8 cellular contexts compared by ENCODE assay signal in genomic region chr12:1630081-1630826, GRCh38. TPM values are rescaled to one million over a fixed set of nuclear protein-coding genes. Genes with fewer than 3 reads are reported as not detected.
DNase-seq lines count a peak whose midpoint lies in the region; ATAC-seq and TF ChIP-seq lines count a peak whose summit lies in the region.

No MANE protein-coding gene starts in this region.

- H3K4me2 ChIP-seq in parathyroid adenoma (ENCODE audit: low read length): peak overlapping the region; percentile 90

- CTCF ChIA-PET in GM10248 (lab: Yijun Ruan, JAX): interaction anchor here (0.6 to 3.3 kb wide), 15 partner anchors 8 to 671 kb away, joined by 3 to 23 read pairs (median 4); no protein-coding TSS in a partner anchor
- CTCF ChIA-PET in activated naive CD4-positive, alpha-beta T cell treated with anti-CD3 and anti-CD28 coated beads, Interleukin-2, amount 10 ng/mL, durations not matched to agents 7 days and 5 days (lab: Charles Lee): interaction anchor here (0.7 to 1.8 kb wide), 7 partner anchors 14 to 952 kb away, joined by 3 to 11 read pairs (median 3); no protein-coding TSS in a partner anchor

- H3K4me3 ChIP-seq in cardiac muscle cell (peak overlapping the region; percentile 26), parathyroid adenoma (ENCODE audit: low read depth, low read length) (peak overlapping the region; percentile 56)

- peaks cover 9% of the 10 kb centered on the region for H3K27me3 ChIP-seq in cardiac muscle cell
- H3K27me3 ChIP-seq in parathyroid adenoma (ENCODE audit: control insufficient read depth, insufficient read depth, low read length): no peaks in the 10 kb centered on the region

- H3K4me1 Mint-ChIP-seq in activated naive CD4-positive, alpha-beta T cell treated with anti-CD3 and anti-CD28 coated beads, Interleukin-2, amount 10 ng/mL, durations not matched to agents 7 days and 5 days: peaks cover 21% of the 10 kb centered on the region

- H3K36me3 ChIP-seq in cardiac muscle cell: peaks cover 8% of the 10 kb centered on the region
- no peaks in the 10 kb centered on the region for H3K36me3 ChIP-seq in parathyroid adenoma (ENCODE audit: control insufficient read depth, insufficient read depth, low read length)

- H3K27ac ChIP-seq in cardiac muscle cell (no peak overlapping the region), parathyroid adenoma (peak overlapping the region; percentile 95)

- no peaks in the 10 kb centered on the region for H3K36me3 Mint-ChIP-seq in activated naive CD4-positive, alpha-beta T cell treated with anti-CD3 and anti-CD28 coated beads, Interleukin-2, amount 10 ng/mL, durations not matched to agents 7 days and 5 days

- H3K79me2 ChIP-seq in parathyroid adenoma: peaks cover 10% of the 10 kb centered on the region

- TF ChIP-seq CTCF in GM10248 (IDR thresholded peaks at IDR 0.05; ENCODE audit: control extremely low read depth, extremely low read depth, low read depth, missing control alignments) (peak; percentile 8), cardiac muscle cell (IDR thresholded peaks at IDR 0.05; ENCODE audit: low read depth, low read length) (peak; percentile 6), parathyroid adenoma (IDR thresholded peaks at IDR 0.05) (peak; percentile 50)

- H3K9me3 ChIP-seq in cardiac muscle cell (ENCODE audit: low read depth) (no peaks in the 10 kb centered on the region), parathyroid adenoma (ENCODE audit: control insufficient read depth, low read length) (no peaks in the 10 kb centered on the region)

- ATAC-seq in HG03457 (IDR thresholded peaks at IDR 0.05; ENCODE audit: unreplicated experiment) (no peak), GM19351 (IDR thresholded peaks at IDR 0.05; ENCODE audit: unreplicated experiment) (no peak), HG03469 (IDR thresholded peaks at IDR 0.05; ENCODE audit: unreplicated experiment) (no peak)

- H3K9me3 Mint-ChIP-seq in activated naive CD4-positive, alpha-beta T cell treated with anti-CD3 and anti-CD28 coated beads, Interleukin-2, amount 10 ng/mL, durations not matched to agents 7 days and 5 days: no peaks in the 10 kb centered on the region

- H2AFZ ChIP-seq in parathyroid adenoma: peak overlapping the region; percentile 89

- H3K4me3 Mint-ChIP-seq in activated naive CD4-positive, alpha-beta T cell treated with anti-CD3 and anti-CD28 coated beads, Interleukin-2, amount 10 ng/mL, durations not matched to agents 7 days and 5 days: peak overlapping the region; percentile 19

- H3K4me1 ChIP-seq in cardiac muscle cell (ENCODE audit: low read depth) (peaks cover 34% of the 10 kb centered on the region), parathyroid adenoma (peaks cover 34% of the 10 kb centered on the region)

- peak overlapping the region; percentile 70 for H3K9ac ChIP-seq in parathyroid adenoma

- no peak overlapping the region for H3K27ac Mint-ChIP-seq in activated naive CD4-positive, alpha-beta T cell treated with anti-CD3 and anti-CD28 coated beads, Interleukin-2, amount 10 ng/mL, durations not matched to agents 7 days and 5 days

- POLR2A ChIA-PET in GM10248 (lab: Yijun Ruan, JAX): no interaction called here

- H3K27me3 Mint-ChIP-seq in activated naive CD4-positive, alpha-beta T cell treated with anti-CD3 and anti-CD28 coated beads, Interleukin-2, amount 10 ng/mL, durations not matched to agents 7 days and 5 days: peaks cover 90% of the 10 kb centered on the region

- DNase-seq in GM10248 (ENCODE audit: extremely low spot score): peak; percentile 53
- peak; percentile 68 to 72 for DNase-seq in NCI-H1930 (lab: John Stamatoyannopoulos, UW)
- peak; percentile 39 for DNase-seq in activated naive CD4-positive, alpha-beta T cell treated with anti-CD3 and anti-CD28 coated beads, Interleukin-2, amount 10 ng/mL, durations not matched to agents 7 days and 5 days
- DNase-seq in cardiac muscle cell (ENCODE audit: low read depth in 1 of 2, low spot score in 1 of 2): peak; percentile 26 to 47

RNA-seq across cellular contexts. Expression of gene WNT5B, which starts 1.2 kb away (rescaled TPM):
- total RNA-seq in cardiac muscle cell: 152 and 206 TPM in 2 replicates
- polyA plus RNA-seq in cardiac muscle cell: 170 and 240 TPM in 2 replicates

RNA-seq across cellular contexts. Expression of gene FBXL14, which starts 35.9 kb away (rescaled TPM):
- 22.4 and 27.8 TPM in 2 replicates for total RNA-seq in cardiac muscle cell
- polyA plus RNA-seq in cardiac muscle cell: 17.8 and 34.3 TPM in 2 replicates
